ENCODE assay signal across 1 cellular context in genomic region chr5:177500685-177501522, GRCh38.
TF ChIP-seq lines count a peak whose summit lies in the region.

No MANE protein-coding gene starts in this region.

TF ChIP-seq in HEK293, 187 proteins besides CTCF, POLR2A, EP300 and RAD21 (continued from another document and continues in another):
- TF ChIP-seq ZNF518A (tag by site-specific recombination; conservative IDR thresholded peaks at IDR 0.05; ENCODE audit: low read depth) (no peak), ZNF23 (tag by site-specific recombination; IDR thresholded peaks at IDR 0.05; ENCODE audit: borderline replicate concordance) (no peak), SP7 (tag by site-specific recombination; IDR thresholded peaks at IDR 0.05) (0 out of 2 replicates have a peak, but pooled peaks have one; percentile 29), ZNF18 (tag by site-specific recombination; IDR thresholded peaks at IDR 0.05) (no peak), MZF1 (tag by site-specific recombination; IDR thresholded peaks at IDR 0.05; ENCODE audit: borderline replicate concordance) (0 out of 2 replicates have a peak, but pooled peaks have one; percentile 1), ZNF133 (tag by site-specific recombination; IDR thresholded peaks at IDR 0.05) (no peak), HOXA7 (CRISPR knock-in tag; IDR thresholded peaks at IDR 0.05; ENCODE audit: borderline replicate concordance) (no peak), ZNF768 (tag by site-specific recombination; IDR thresholded peaks at IDR 0.05) (no peak), PRDM1 (tag by site-specific recombination; IDR thresholded peaks at IDR 0.05) (no peak), ZNF558 (tag by site-specific recombination; IDR thresholded peaks at IDR 0.05) (no peak), GLIS2 (tag by site-specific recombination; IDR thresholded peaks at IDR 0.05) (peak; percentile 95), PRDM10 (tag by site-specific recombination; IDR thresholded peaks at IDR 0.05) (no peak), ZSCAN30 (tag by site-specific recombination; IDR thresholded peaks at IDR 0.05) (peak; percentile 76; the same call in 1 of the 2 replicates), ZNF449 (tag by site-specific recombination; IDR thresholded peaks at IDR 0.05) (no peak), ZNF837 (tag by site-specific recombination; IDR thresholded peaks at IDR 0.05) (no peak), ZFP3 (tag by site-specific recombination; IDR thresholded peaks at IDR 0.05; ENCODE audit: low read depth) (no peak), EGR2 (tag by site-specific recombination; IDR thresholded peaks at IDR 0.05; ENCODE audit: low read depth) (no peak), ZBTB17 (tag by site-specific recombination; IDR thresholded peaks at IDR 0.05) (peak; percentile 34; the same call in 1 of the 2 replicates), ZNF311 (tag by site-specific recombination; IDR thresholded peaks at IDR 0.05; ENCODE audit: borderline replicate concordance) (no peak), ZNF138 (tag by site-specific recombination; IDR thresholded peaks at IDR 0.05; ENCODE audit: borderline replicate concordance) (no peak), ZNF433 (tag by site-specific recombination; IDR thresholded peaks at IDR 0.05; ENCODE audit: low read depth) (no peak), ZNF791 (tag by site-specific recombination; IDR thresholded peaks at IDR 0.05) (no peak), ZIC2 (tag by site-specific recombination; IDR thresholded peaks at IDR 0.05) (peak; percentile 78), HOXD13 (CRISPR knock-in tag; IDR thresholded peaks at IDR 0.05; ENCODE audit: borderline replicate concordance) (no peak), PRDM2 (tag by site-specific recombination; IDR thresholded peaks at IDR 0.05; ENCODE audit: borderline replicate concordance) (no peak), PATZ1 (tag by site-specific recombination; IDR thresholded peaks at IDR 0.05) (peak; percentile 68), ZNF596 (tag by site-specific recombination; IDR thresholded peaks at IDR 0.05) (0 out of 2 replicates have a peak, but pooled peaks have one; percentile 6), ZNF776 (tag by site-specific recombination; IDR thresholded peaks at IDR 0.05; ENCODE audit: borderline replicate concordance) (no peak), SP2 (tag by site-specific recombination; IDR thresholded peaks at IDR 0.05) (no peak), INSM2 (tag by site-specific recombination; IDR thresholded peaks at IDR 0.05) (no peak), KLF9 (tag by site-specific recombination; IDR thresholded peaks at IDR 0.05; ENCODE audit: low read depth) (no peak), GLIS1 (tag by site-specific recombination; IDR thresholded peaks at IDR 0.05) (peak; percentile 87), ZNF335 (tag by site-specific recombination; conservative IDR thresholded peaks at IDR 0.05) (peak; percentile 67), ZFHX2 (tag by site-specific recombination; conservative IDR thresholded peaks at IDR 0.05) (no peak), ZBTB48 (tag by site-specific recombination; IDR thresholded peaks at IDR 0.05) (peak; percentile 50; the same call in 1 of the 2 replicates), ZBTB8A (tag by site-specific recombination; IDR thresholded peaks at IDR 0.05) (0 out of 2 replicates have a peak, but pooled peaks have one; percentile 15), TCF7L2 (IDR thresholded peaks at IDR 0.05; ENCODE audit: borderline replicate concordance, low read depth, low read length) (no peak), ZNF600 (tag by site-specific recombination; IDR thresholded peaks at IDR 0.05) (peak; percentile 49; the same call in 1 of the 2 replicates)
